ENCODE assay signal across 20 cellular contexts in the genomic region with DNA sequence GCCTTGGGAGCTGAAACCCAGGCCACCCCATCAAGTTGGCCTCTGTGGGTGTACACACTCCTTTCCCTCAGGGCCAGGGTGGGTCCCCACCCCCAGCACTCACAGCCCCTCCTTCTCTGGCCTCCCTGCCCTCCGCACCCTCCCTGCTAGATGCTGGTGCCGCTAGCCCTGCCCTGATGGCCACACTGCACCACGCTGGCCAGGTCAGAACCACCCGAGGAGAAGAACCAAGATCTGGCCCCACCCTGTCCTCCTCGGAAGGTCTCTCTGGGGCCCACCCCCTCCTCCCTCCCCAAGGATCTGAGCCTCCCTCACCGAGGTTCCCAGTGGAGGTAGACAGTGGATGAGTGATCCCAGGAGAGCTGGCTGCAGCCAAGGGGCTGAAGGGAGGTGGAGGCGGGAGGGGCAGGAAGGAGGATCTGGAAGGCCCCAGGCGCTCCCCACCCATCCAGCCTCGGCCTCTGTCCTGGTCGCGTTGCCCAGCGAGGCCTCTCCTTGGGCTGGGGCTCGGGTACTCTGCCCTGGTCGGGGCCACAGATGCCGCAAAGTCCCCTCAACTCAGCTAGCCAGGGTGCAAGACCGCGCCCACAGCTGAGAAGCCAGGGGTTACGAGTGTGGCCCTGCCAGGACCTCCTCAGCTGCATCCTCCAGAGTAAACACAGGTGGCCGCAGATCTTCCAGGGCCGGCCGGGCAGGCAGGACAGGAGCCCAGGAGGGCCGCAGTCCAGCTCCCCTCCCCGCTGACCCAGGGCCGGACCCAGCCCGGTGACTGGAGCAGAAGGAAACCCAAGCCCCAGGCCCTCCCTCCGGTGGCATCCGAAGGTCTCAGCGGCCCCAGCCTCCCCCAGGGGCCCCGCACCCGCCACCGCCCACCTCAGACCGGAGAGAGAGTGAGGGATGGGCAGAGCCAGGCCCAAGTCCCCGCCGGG. TPM values are rescaled to one million over a fixed set of nuclear protein-coding genes. Genes with fewer than 3 reads are reported as not detected.
A peak's percentile ranks its signal among the peaks of the same experiment; 100 is the strongest.
DNase-seq lines count a peak whose midpoint lies in the region; ATAC-seq, FAIRE-seq and TF ChIP-seq lines count a peak whose summit lies in the region.
"Had no signal": no experiment of that assay in that cellular context is flagged by ENCODE, and none has a peak within 500 bp of the region (broad histone marks: within the 10 kb centered on the region; RNA-seq: fewer than 3 reads in every experiment).

No MANE protein-coding gene starts in this region.

- H3K4me1 ChIP-seq in RWPE2 (ENCODE audit: insufficient read depth, poor library complexity, severe bottlenecking) (peaks cover 10% of the 10 kb centered on the region), HepG2 (ENCODE audit: insufficient read depth, low read length) (peaks cover 88% of the 10 kb centered on the region)

- H3K9me3 Mint-ChIP-seq in stimulated activated naive B cell treated with anti-CD40 and anti-IgM and Interleukin-4, amounts not matched to agents 10 μg/mL and 1 μg/mL and 100 μg/mL, for 72 hours, result no peaks in the 10 kb centered on the region
- no peaks in the 10 kb centered on the region for H3K9me3 Mint-ChIP-seq in naive thymus-derived CD8-positive, alpha-beta T cell

- H3K4me2 ChIP-seq in HepG2 (ENCODE audit: low read depth, low read length), result peak overlapping the region; percentile 87

- BruUV-seq in HepG2 (replicated peaks; lab: Mats Ljungman, UMichigan), result no TSS peak

- no peak for TF ChIP-seq POLR2A in HepG2 (IDR thresholded peaks at IDR 0.05; ENCODE audit: insufficient read depth in 1 of 2, low read depth in 2 of 2, low read length in 2 of 2)

- H3K79me2 ChIP-seq in HepG2 (ENCODE audit: insufficient read depth, low read length), result peaks cover 4% of the 10 kb centered on the region

- no peak for TF ChIP-seq RAD21 in HepG2 (CRISPR knock-in tag; IDR thresholded peaks at IDR 0.05)

- no peak for ATAC-seq in RWPE2 (ENCODE audit: low read depth)
- peak; percentile 5 for ATAC-seq in HepG2
- ATAC-seq in stimulated activated naive B cell treated with anti-CD40 and anti-IgM and Interleukin-4, amounts not matched to agents 10 μg/mL and 1 μg/mL and 100 μg/mL, for 72 hours (replicated peaks), result peak; percentile 1 to 7
- no peak for ATAC-seq in naive thymus-derived CD8-positive, alpha-beta T cell

- no peak for TF ChIP-seq CTCF in RWPE2 (IDR thresholded peaks at IDR 0.05; ENCODE audit: poor library complexity, severe bottlenecking)
- TF ChIP-seq CTCF in HepG2 (CRISPR knock-in tag; IDR thresholded peaks at IDR 0.05), result no peak

- no peaks in the 10 kb centered on the region for H3K9me3 ChIP-seq in RWPE2 (ENCODE audit: severe bottlenecking)
- no peaks in the 10 kb centered on the region for H3K9me3 ChIP-seq in HepG2 (ENCODE audit: low read length)
- H3K9me3 ChIP-seq: adrenal gland, neutrophil, right atrium auricular region had no signal

- peaks cover 6% of the 10 kb centered on the region for H3K36me3 ChIP-seq in RWPE2 (ENCODE audit: low read depth)
- H3K36me3 ChIP-seq in HepG2 (replicated peaks in 1 of 2; ENCODE audit: control insufficient read depth in 1 of 2, insufficient read depth in 2 of 2, low read length in 2 of 2), result no peaks in the 10 kb centered on the region
- H3K36me3 ChIP-seq: adrenal gland, neutrophil, right atrium auricular region had no signal

- peaks cover 22 to 58% of the 10 kb centered on the region in 2 donors for H3K4me1 Mint-ChIP-seq in stimulated activated naive B cell treated with anti-CD40 and anti-IgM and Interleukin-4, amounts not matched to agents 10 μg/mL and 1 μg/mL and 100 μg/mL, for 72 hours
- H3K4me1 Mint-ChIP-seq in naive thymus-derived CD8-positive, alpha-beta T cell, result peaks cover 4 to 18% (median 15%) of the 10 kb centered on the region in 4 donors

- intact Hi-C loops in HepG2 (cut with micrococcal nuclease; ENCODE audit: unreplicated experiment), result loop anchor here (10.0 kb wide), 2 partner anchors 62 to 232 kb away; partner anchors contain the start of genes HES4 and TTLL10

- CTCF ChIA-PET in HepG2 (lab: Yijun Ruan, JAX; ENCODE audit: low intra/inter-chr PET ratio, low total read pairs), result no interaction called here

- TF ChIP-seq EP300 in HepG2 (IDR thresholded peaks at IDR 0.05; ENCODE audit: low read depth in 2 of 2, low read length in 2 of 2) (no peak), HepG2 (CRISPR knock-in tag; IDR thresholded peaks at IDR 0.05; ENCODE audit: borderline replicate concordance) (no peak)

- H3K27ac ChIP-seq in RWPE2 (ENCODE audit: poor library complexity, severe bottlenecking) (peak overlapping the region; percentile 2), HepG2 (ENCODE audit: extremely low read length, insufficient read depth, low read length) (peak overlapping the region; percentile 31)
- H3K27ac ChIP-seq: 22Rv1, adrenal gland, neutrophil, right atrium auricular region had no signal

- no peak overlapping the region for H2AFZ ChIP-seq in HepG2 (ENCODE audit: low read length)

- peaks cover 14 to 15% of the 10 kb centered on the region in 2 donors for H3K36me3 Mint-ChIP-seq in stimulated activated naive B cell treated with anti-CD40 and anti-IgM and Interleukin-4, amounts not matched to agents 10 μg/mL and 1 μg/mL and 100 μg/mL, for 72 hours
- peaks cover 0 to 8% (median 0%) of the 10 kb centered on the region in 3 donors for H3K36me3 Mint-ChIP-seq in naive thymus-derived CD8-positive, alpha-beta T cell

- H3K4me3 ChIP-seq in RWPE2 (ENCODE audit: severe bottlenecking) (no peak overlapping the region), HepG2 (replicated peaks in 1 of 3; ENCODE audit: insufficient read depth in 1 of 3, low read depth in 2 of 3, low read length in 3 of 3) (peak overlapping the region; percentile 39 to 80 (median 47))
- H3K4me3 ChIP-seq: adrenal gland, right atrium auricular region had no signal

- peak overlapping the region; percentile 70 to 71 for H3K4me3 Mint-ChIP-seq in stimulated activated naive B cell treated with anti-CD40 and anti-IgM and Interleukin-4, amounts not matched to agents 10 μg/mL and 1 μg/mL and 100 μg/mL, for 72 hours
- peak overlapping the region in 1 of 10 donors; percentile 6 for H3K4me3 Mint-ChIP-seq in naive thymus-derived CD8-positive, alpha-beta T cell

- H3K27me3 ChIP-seq in RWPE2 (ENCODE audit: insufficient read depth, poor library complexity, severe bottlenecking) (no peaks in the 10 kb centered on the region), HepG2 (ENCODE audit: control insufficient read depth in 1 of 2, insufficient read depth in 2 of 2, low read length in 2 of 2) (no peaks in the 10 kb centered on the region; a peak in 1 of 5 replicates)

- DNase-seq in DMS53 (lab: John Stamatoyannopoulos, UW), result peak; percentile 46
- DNase-seq in DMS53 treated with DMSO at 0.1 percent for 48 hours (lab: John Stamatoyannopoulos, UW; ENCODE audit: unreplicated experiment), result no peak
- no peak for DNase-seq in RWPE2 (ENCODE audit: low spot score)
- DNase-seq in HepG2 (ENCODE audit: low spot score), result no peak
- no peak for DNase-seq in stimulated activated naive B cell treated with anti-CD40 and anti-IgM and Interleukin-4, amounts not matched to agents 10 μg/mL and 1 μg/mL and 100 μg/mL, for 72 hours
- DNase-seq in T1000 (lab: John Stamatoyannopoulos, UW), result no peak
- no peak for DNase-seq in germinal center (ENCODE audit: low spot score)
- DNase-seq in naive thymus-derived CD8-positive, alpha-beta T cell, result no peak
- DNase-seq: activated CD4-positive, alpha-beta T cell treated with anti-CD3 and anti-CD28 coated beads for 48 hours; activated effector memory CD4-positive, alpha-beta T cell treated with Interleukin-2 at 50 U/mL for 16 hours; adrenal gland; GDM1; GOT3; NCI-H1694 treated with DMSO at 0.1 percent for 48 hours; NCI-H2227 treated with DMSO at 0.1 percent for 48 hours had no signal

- peak overlapping the region; percentile 73 for H3K27ac Mint-ChIP-seq in stimulated activated naive B cell treated with anti-CD40 and anti-IgM and Interleukin-4, amounts not matched to agents 10 μg/mL and 1 μg/mL and 100 μg/mL, for 72 hours
- no peak overlapping the region for H3K27ac Mint-ChIP-seq in naive thymus-derived CD8-positive, alpha-beta T cell

- 0% methylated on average over 8 of the region's 34 CpGs for WGBS in HepG2 (ENCODE audit: low lambda C conversion rate)

- peak overlapping the region; percentile 61 for H3K9ac ChIP-seq in HepG2 (ENCODE audit: insufficient read depth, low read depth, low read length)

- no peak for FAIRE-seq in HepG2 (lab: Jason Lieb, UNC)
- FAIRE-seq: frontal cortex had no signal

- in situ Hi-C loops in HepG2 (cut with HindIII; ENCODE audit: extremely low pct_ligation_motif_present, low pct_unique_long_range_greater_than_20kb), result no loop called here

- H3K27me3 Mint-ChIP-seq in stimulated activated naive B cell treated with anti-CD40 and anti-IgM and Interleukin-4, amounts not matched to agents 10 μg/mL and 1 μg/mL and 100 μg/mL, for 72 hours, result peaks cover 0 to 6% of the 10 kb centered on the region in 2 donors
- no peaks in the 10 kb centered on the region for H3K27me3 Mint-ChIP-seq in naive thymus-derived CD8-positive, alpha-beta T cell

- POLR2A ChIA-PET in HepG2 (lab: Yijun Ruan, JAX), result interaction anchor here (0.9 to 3.3 kb wide), 9 partner anchors 37 to 218 kb away, joined by 3 to 13 read pairs (median 6); partner anchors contain the start of genes AGRN and UBE2J2
- POLR2A ChIA-PET in naive thymus-derived CD8-positive, alpha-beta T cell (lab: Charles Lee), result no interaction called here

- H4K20me1 ChIP-seq in HepG2 (ENCODE audit: insufficient read depth, low read length), result no peaks in the 10 kb centered on the region

RNA-seq across cellular contexts. Expression of gene B3GALT6, which starts 5.2 kb away (rescaled TPM):
- total RNA-seq in HepG2 (2016; rRNA removed; fragmentation: Illumina TruSeq; extraction: Trizol), result 9.2 and 14.2 TPM in 2 replicates
- total RNA-seq in HepG2 (2016; cell fraction: cytosol; rRNA removed; fragmentation: Illumina TruSeq; extraction: Trizol; ENCODE audit: low read depth), result 6.4 and 7.6 TPM in 2 replicates
- total RNA-seq in HepG2 (2016; cell fraction: insoluble cytoplasmic fraction; rRNA removed; fragmentation: Illumina TruSeq; extraction: Trizol), result 8.3 and 13.0 TPM in 2 replicates
- total RNA-seq in HepG2 (2016; cell fraction: membrane; rRNA removed; fragmentation: Illumina TruSeq; extraction: Trizol), result 13.3 and 15.5 TPM in 2 replicates
- 9.0 and 10.2 TPM in 2 replicates for total RNA-seq in HepG2 (2016; cell fraction: nucleus; rRNA removed; fragmentation: Illumina TruSeq; extraction: Trizol)
- polyA plus RNA-seq in HepG2 (2011; rRNA removed), result 3.9 and 5.8 TPM in 2 replicates
- polyA plus RNA-seq in HepG2 (2011; cell fraction: cytosol; rRNA removed), result 6.9 and 8.0 TPM in 2 replicates
- 5.4 and 5.5 TPM in 2 replicates for polyA plus RNA-seq in HepG2 (2011; cell fraction: nucleus; rRNA removed)
- 8.3 and 10.4 TPM in 2 replicates for polyA plus RNA-seq in HepG2 (2012)
- polyA plus RNA-seq in HepG2 (2016; cell fraction: cytosol; fragmentation: Illumina TruSeq; extraction: Trizol; ENCODE audit: low read depth), result 7.6 and 8.3 TPM in 2 replicates
- 9.7 and 10.2 TPM in 2 replicates for polyA plus RNA-seq in HepG2 (2016; cell fraction: insoluble cytoplasmic fraction; fragmentation: Illumina TruSeq; extraction: Trizol; ENCODE audit: low read depth)
- 12.7 and 13.5 TPM in 2 replicates for polyA plus RNA-seq in HepG2 (2016; cell fraction: membrane; fragmentation: Illumina TruSeq; extraction: Trizol; ENCODE audit: low read depth)
- polyA plus RNA-seq in HepG2 (2016; cell fraction: nucleus; fragmentation: Illumina TruSeq; extraction: Trizol; ENCODE audit: insufficient read depth, low read depth), result 13.7 and 17.1 TPM in 2 replicates
- 7.2 and 12.5 TPM in 2 replicates for polyA minus RNA-seq in HepG2 (2011; rRNA and poly(A)+ RNA removed; ENCODE audit: low replicate concordance)
- polyA minus RNA-seq in HepG2 (2011; cell fraction: cytosol; rRNA and poly(A)+ RNA removed), result 3.8 and 5.0 TPM in 2 replicates
- polyA minus RNA-seq in HepG2 (2011; cell fraction: nucleus; rRNA and poly(A)+ RNA removed), result 7.8 and 8.1 TPM in 2 replicates
- total RNA-seq in naive thymus-derived CD8-positive, alpha-beta T cell, result 10 to 100 TPM; 21.4 to 23.6 TPM
- polyA plus RNA-seq in naive thymus-derived CD8-positive, alpha-beta T cell, result 10 to 100 TPM in 2 of 3 donors, 1 to 10 TPM in 1; 8.8 to 24.6 (median 14.6) TPM

RNA-seq across cellular contexts. Expression of gene SDF4, which starts 5.4 kb away (rescaled TPM):
- 45.3 and 107 TPM in 2 replicates for total RNA-seq in HepG2 (2016; rRNA removed; fragmentation: Illumina TruSeq; extraction: Trizol)
- total RNA-seq in HepG2 (2016; cell fraction: cytosol; rRNA removed; fragmentation: Illumina TruSeq; extraction: Trizol; ENCODE audit: low read depth), result 39.1 and 57.0 TPM in 2 replicates
- total RNA-seq in HepG2 (2016; cell fraction: insoluble cytoplasmic fraction; rRNA removed; fragmentation: Illumina TruSeq; extraction: Trizol), result 40.3 and 115 TPM in 2 replicates
- 58.4 and 92.5 TPM in 2 replicates for total RNA-seq in HepG2 (2016; cell fraction: membrane; rRNA removed; fragmentation: Illumina TruSeq; extraction: Trizol)
- 75.1 and 80.9 TPM in 2 replicates for total RNA-seq in HepG2 (2016; cell fraction: nucleus; rRNA removed; fragmentation: Illumina TruSeq; extraction: Trizol)
- polyA plus RNA-seq in HepG2 (2011; rRNA removed), result 80.8 and 99.6 TPM in 2 replicates
- polyA plus RNA-seq in HepG2 (2011; cell fraction: cytosol; rRNA removed), result 96.4 and 116 TPM in 2 replicates
- polyA plus RNA-seq in HepG2 (2011; cell fraction: nucleus; rRNA removed), result 152 and 158 TPM in 2 replicates
- 87.3 and 109 TPM in 2 replicates for polyA plus RNA-seq in HepG2 (2012)
- 40.0 and 62.7 TPM in 2 replicates for polyA plus RNA-seq in HepG2 (2016; cell fraction: cytosol; fragmentation: Illumina TruSeq; extraction: Trizol; ENCODE audit: low read depth)
- 61.8 and 64.5 TPM in 2 replicates for polyA plus RNA-seq in HepG2 (2016; cell fraction: insoluble cytoplasmic fraction; fragmentation: Illumina TruSeq; extraction: Trizol; ENCODE audit: low read depth)
- 59.1 and 86.8 TPM in 2 replicates for polyA plus RNA-seq in HepG2 (2016; cell fraction: membrane; fragmentation: Illumina TruSeq; extraction: Trizol; ENCODE audit: low read depth)
- 181 and 198 TPM in 2 replicates for polyA plus RNA-seq in HepG2 (2016; cell fraction: nucleus; fragmentation: Illumina TruSeq; extraction: Trizol; ENCODE audit: insufficient read depth, low read depth)
- 30.8 and 94.7 TPM in 2 replicates for polyA minus RNA-seq in HepG2 (2011; rRNA and poly(A)+ RNA removed; ENCODE audit: low replicate concordance)
- polyA minus RNA-seq in HepG2 (2011; cell fraction: cytosol; rRNA and poly(A)+ RNA removed), result 43.9 and 48.3 TPM in 2 replicates
- polyA minus RNA-seq in HepG2 (2011; cell fraction: nucleus; rRNA and poly(A)+ RNA removed), result 48.9 and 53.8 TPM in 2 replicates
- total RNA-seq in naive thymus-derived CD8-positive, alpha-beta T cell, result 100 to 1,000 TPM; 110 to 115 TPM
- 10 to 100 TPM; 73.8 to 86.3 (median 76.7) TPM for polyA plus RNA-seq in naive thymus-derived CD8-positive, alpha-beta T cell

RNA-seq across cellular contexts. Expression of gene C1QTNF12, which starts 9.3 kb away (rescaled TPM):
- 0.29 and 0.64 TPM in 2 replicates for total RNA-seq in HepG2 (2016; rRNA removed; fragmentation: Illumina TruSeq; extraction: Trizol)
- total RNA-seq in HepG2 (2016; cell fraction: cytosol; rRNA removed; fragmentation: Illumina TruSeq; extraction: Trizol; ENCODE audit: low read depth), result 0.88 and 0.91 TPM in 2 replicates
- 1.0 TPM in 1 of 2 replicates, not detected in the other for total RNA-seq in HepG2 (2016; cell fraction: insoluble cytoplasmic fraction; rRNA removed; fragmentation: Illumina TruSeq; extraction: Trizol)
- 0.28 and 0.80 TPM in 2 replicates for total RNA-seq in HepG2 (2016; cell fraction: membrane; rRNA removed; fragmentation: Illumina TruSeq; extraction: Trizol)
- total RNA-seq in HepG2 (2016; cell fraction: nucleus; rRNA removed; fragmentation: Illumina TruSeq; extraction: Trizol), result 0.87 TPM in 1 of 2 replicates, not detected in the other
- 0.18 and 0.29 TPM in 2 replicates for polyA plus RNA-seq in HepG2 (2011; rRNA removed)
- polyA plus RNA-seq in HepG2 (2011; cell fraction: cytosol; rRNA removed), result 0.11 and 0.21 TPM in 2 replicates
- 4.1 and 5.2 TPM in 2 replicates for polyA plus RNA-seq in HepG2 (2011; cell fraction: nucleus; rRNA removed)
- polyA plus RNA-seq in HepG2 (2012), result 1.6 and 2.0 TPM in 2 replicates
- 0.28 and 0.32 TPM in 2 replicates for polyA plus RNA-seq in HepG2 (2016; cell fraction: cytosol; fragmentation: Illumina TruSeq; extraction: Trizol; ENCODE audit: low read depth)
- polyA plus RNA-seq in HepG2 (2016; cell fraction: insoluble cytoplasmic fraction; fragmentation: Illumina TruSeq; extraction: Trizol; ENCODE audit: low read depth), result not detected in 2 replicates
- not detected in 2 replicates for polyA plus RNA-seq in HepG2 (2016; cell fraction: membrane; fragmentation: Illumina TruSeq; extraction: Trizol; ENCODE audit: low read depth)
- 2.7 and 4.3 TPM in 2 replicates for polyA plus RNA-seq in HepG2 (2016; cell fraction: nucleus; fragmentation: Illumina TruSeq; extraction: Trizol; ENCODE audit: insufficient read depth, low read depth)
- 0.36 and 0.40 TPM in 2 replicates for polyA minus RNA-seq in HepG2 (2011; rRNA and poly(A)+ RNA removed; ENCODE audit: low replicate concordance)
- polyA minus RNA-seq in HepG2 (2011; cell fraction: cytosol; rRNA and poly(A)+ RNA removed), result not detected in 2 replicates
- not detected in 2 replicates for polyA minus RNA-seq in HepG2 (2011; cell fraction: nucleus; rRNA and poly(A)+ RNA removed)
- total RNA-seq in naive thymus-derived CD8-positive, alpha-beta T cell, result 1 to 10 TPM; 5.0 to 7.1 TPM
- polyA plus RNA-seq in naive thymus-derived CD8-positive, alpha-beta T cell, result under 1 TPM in 1 of 3 donors, not detected in 2; 0.22 TPM
- total RNA-seq: frontal cortex, right atrium auricular region, RPMI7951 had no signal

RNA-seq across cellular contexts. Expression of gene TNFRSF4, which starts 23.3 kb away (rescaled TPM):
- total RNA-seq in HepG2 (2016; rRNA removed; fragmentation: Illumina TruSeq; extraction: Trizol), result not detected in 2 replicates
- not detected in 2 replicates for total RNA-seq in HepG2 (2016; cell fraction: cytosol; rRNA removed; fragmentation: Illumina TruSeq; extraction: Trizol; ENCODE audit: low read depth)
- total RNA-seq in HepG2 (2016; cell fraction: insoluble cytoplasmic fraction; rRNA removed; fragmentation: Illumina TruSeq; extraction: Trizol), result not detected in 2 replicates
- total RNA-seq in HepG2 (2016; cell fraction: membrane; rRNA removed; fragmentation: Illumina TruSeq; extraction: Trizol), result not detected in 2 replicates
- total RNA-seq in HepG2 (2016; cell fraction: nucleus; rRNA removed; fragmentation: Illumina TruSeq; extraction: Trizol), result not detected in 2 replicates
- 0.21 TPM in 1 of 2 replicates, not detected in the other for polyA plus RNA-seq in HepG2 (2011; rRNA removed)
- polyA plus RNA-seq in HepG2 (2011; cell fraction: cytosol; rRNA removed), result 0.03 TPM in 1 of 2 replicates, not detected in the other
- 0.18 and 0.28 TPM in 2 replicates for polyA plus RNA-seq in HepG2 (2011; cell fraction: nucleus; rRNA removed)
- not detected in 2 replicates for polyA plus RNA-seq in HepG2 (2012)
- not detected in 2 replicates for polyA plus RNA-seq in HepG2 (2016; cell fraction: cytosol; fragmentation: Illumina TruSeq; extraction: Trizol; ENCODE audit: low read depth)
- not detected in 2 replicates for polyA plus RNA-seq in HepG2 (2016; cell fraction: insoluble cytoplasmic fraction; fragmentation: Illumina TruSeq; extraction: Trizol; ENCODE audit: low read depth)
- polyA plus RNA-seq in HepG2 (2016; cell fraction: membrane; fragmentation: Illumina TruSeq; extraction: Trizol; ENCODE audit: low read depth), result not detected in 2 replicates
- polyA plus RNA-seq in HepG2 (2016; cell fraction: nucleus; fragmentation: Illumina TruSeq; extraction: Trizol; ENCODE audit: insufficient read depth, low read depth), result not detected in 2 replicates
- polyA minus RNA-seq in HepG2 (2011; rRNA and poly(A)+ RNA removed; ENCODE audit: low replicate concordance), result not detected in 2 replicates
- polyA minus RNA-seq in HepG2 (2011; cell fraction: cytosol; rRNA and poly(A)+ RNA removed), result not detected in 2 replicates
- polyA minus RNA-seq in HepG2 (2011; cell fraction: nucleus; rRNA and poly(A)+ RNA removed), result not detected in 2 replicates
- under 1 TPM; 0.44 to 0.73 TPM for total RNA-seq in naive thymus-derived CD8-positive, alpha-beta T cell
- polyA plus RNA-seq in naive thymus-derived CD8-positive, alpha-beta T cell, result under 1 TPM; 0.30 to 0.62 (median 0.30) TPM
- total RNA-seq: frontal cortex, RPMI7951 had no signal

RNA-seq across cellular contexts. Expression of gene TNFRSF18, which starts 30.8 kb away (rescaled TPM):
- not detected in 2 replicates for total RNA-seq in HepG2 (2016; rRNA removed; fragmentation: Illumina TruSeq; extraction: Trizol)
- not detected in 2 replicates for total RNA-seq in HepG2 (2016; cell fraction: cytosol; rRNA removed; fragmentation: Illumina TruSeq; extraction: Trizol; ENCODE audit: low read depth)
- not detected in 2 replicates for total RNA-seq in HepG2 (2016; cell fraction: insoluble cytoplasmic fraction; rRNA removed; fragmentation: Illumina TruSeq; extraction: Trizol)
- total RNA-seq in HepG2 (2016; cell fraction: membrane; rRNA removed; fragmentation: Illumina TruSeq; extraction: Trizol), result not detected in 2 replicates
- total RNA-seq in HepG2 (2016; cell fraction: nucleus; rRNA removed; fragmentation: Illumina TruSeq; extraction: Trizol), result not detected in 2 replicates
- polyA plus RNA-seq in HepG2 (2011; rRNA removed), result not detected in 2 replicates
- polyA plus RNA-seq in HepG2 (2011; cell fraction: cytosol; rRNA removed), result not detected in 2 replicates
- 0.19 TPM in 1 of 2 replicates, not detected in the other for polyA plus RNA-seq in HepG2 (2011; cell fraction: nucleus; rRNA removed)
- polyA plus RNA-seq in HepG2 (2012), result not detected in 2 replicates
- polyA plus RNA-seq in HepG2 (2016; cell fraction: cytosol; fragmentation: Illumina TruSeq; extraction: Trizol; ENCODE audit: low read depth), result not detected in 2 replicates
- polyA plus RNA-seq in HepG2 (2016; cell fraction: insoluble cytoplasmic fraction; fragmentation: Illumina TruSeq; extraction: Trizol; ENCODE audit: low read depth), result not detected in 2 replicates
- polyA plus RNA-seq in HepG2 (2016; cell fraction: membrane; fragmentation: Illumina TruSeq; extraction: Trizol; ENCODE audit: low read depth), result not detected in 2 replicates
- not detected in 2 replicates for polyA plus RNA-seq in HepG2 (2016; cell fraction: nucleus; fragmentation: Illumina TruSeq; extraction: Trizol; ENCODE audit: insufficient read depth, low read depth)
- polyA minus RNA-seq in HepG2 (2011; rRNA and poly(A)+ RNA removed; ENCODE audit: low replicate concordance), result not detected in 2 replicates
- polyA minus RNA-seq in HepG2 (2011; cell fraction: cytosol; rRNA and poly(A)+ RNA removed), result not detected in 2 replicates
- not detected in 2 replicates for polyA minus RNA-seq in HepG2 (2011; cell fraction: nucleus; rRNA and poly(A)+ RNA removed)
- total RNA-seq in naive thymus-derived CD8-positive, alpha-beta T cell, result 1 to 10 TPM; 1.5 to 1.6 TPM
- 1 to 10 TPM in 1 of 3 donors, not detected in 2; 2.3 TPM for polyA plus RNA-seq in naive thymus-derived CD8-positive, alpha-beta T cell
- total RNA-seq: frontal cortex, RPMI7951 had no signal

Comparison
In these comparisons a context has a peak if more than half of its experiments do, and no peak if none do; other contexts are left out.
1. ATAC-seq: peak in HepG2 (single experiment) and stimulated activated naive B cell treated with anti-CD40 and anti-IgM and Interleukin-4, amounts not matched to agents 10 μg/mL and 1 μg/mL and 100 μg/mL, for 72 hours (2 of 2); none in RWPE2 (single experiment) and naive thymus-derived CD8-positive, alpha-beta T cell (0 of 2).